ENCODE assay signal across 21 cellular contexts in the genomic region with DNA sequence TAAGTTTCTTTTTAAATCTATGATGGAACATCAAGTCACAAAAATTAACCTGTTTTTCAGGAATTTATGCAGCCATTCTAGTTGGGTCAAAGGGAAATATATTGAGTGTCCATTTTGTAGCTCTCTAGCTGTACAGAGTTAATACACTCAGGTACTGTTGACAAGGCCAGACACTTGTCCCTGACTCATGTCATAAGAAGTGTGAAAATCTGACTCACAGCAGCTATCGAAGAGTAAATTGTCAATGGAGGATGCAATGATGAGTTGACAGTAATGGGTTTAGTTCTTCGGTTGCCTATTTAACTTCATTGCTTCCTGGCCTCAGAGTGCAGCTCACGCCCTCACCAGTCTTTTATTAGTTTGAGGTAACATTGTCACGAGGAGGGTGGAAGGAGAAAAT.
"Had no signal": no experiment of that assay in that cellular context is flagged by ENCODE, and none has a peak within 500 bp of the region (broad histone marks: within the 10 kb centered on the region; RNA-seq: fewer than 3 reads in every experiment).

No MANE protein-coding gene starts in this region.

- DNase-seq: dorsolateral prefrontal cortex; effector CD8-positive, alpha-beta T cell; endodermal cell; left lung; mesendoderm; midbrain; naive thymus-derived CD8-positive, alpha-beta T cell; nephron progenitor cell; occipital lobe; pancreas; stimulated activated CD4-positive, alpha-beta T cell treated with anti-CD3 and anti-CD28 coated beads, Interleukin-2, amount 100 ng/mL, for 24 hours; stimulated activated CD4-positive, alpha-beta T cell treated with anti-CD3 and anti-CD28 coated beads, Interleukin-4, amount 100 ng/mL, for 24 hours; stimulated activated naive CD4-positive, alpha-beta T cell treated with Interleukin-2 at 50 U/mL for 16 hours; stomach; thyroid gland; trophoblast cell had no signal

- ATAC-seq: left lung; naive thymus-derived CD8-positive, alpha-beta T cell; pancreas; sciatic nerve; stimulated activated effector memory CD8-positive, alpha-beta T cell treated with anti-CD3 and anti-CD28 coated beads, Interleukin-12 subunit alpha, Interleukin-12 subunit beta, amount 100 ng/mL, for 72 hours had no signal

- H3K27ac ChIP-seq: dorsolateral prefrontal cortex, esophagus muscularis mucosa, left lung, pancreas, right atrium auricular region, stomach, thyroid gland, vagina had no signal

- H3K9me3 ChIP-seq: esophagus muscularis mucosa, pancreas, right atrium auricular region, thyroid gland, vagina had no signal

- H3K4me3 ChIP-seq: dorsolateral prefrontal cortex, esophagus muscularis mucosa, left lung, pancreas, right atrium auricular region, stomach, thyroid gland, vagina had no signal

- H3K36me3 ChIP-seq: esophagus muscularis mucosa, left lung, pancreas, right atrium auricular region, stomach, thyroid gland, vagina had no signal

- H3K4me1 ChIP-seq: left lung, pancreas, right atrium auricular region, stomach, thyroid gland, vagina had no signal

- H3K27me3 ChIP-seq: esophagus muscularis mucosa, left lung, pancreas, right atrium auricular region, stomach, thyroid gland, vagina had no signal
